Comparison of ENCODE assay signal across 9 cellular contexts in genomic region chr15:81106560-81106959, GRCh38. TPM values are rescaled to one million over a fixed set of nuclear protein-coding genes. Genes with fewer than 3 reads are reported as not detected.
A peak's percentile ranks its signal among the peaks of the same experiment; 100 is the strongest.
DNase-seq lines count a peak whose midpoint lies in the region; ATAC-seq and TF ChIP-seq lines count a peak whose summit lies in the region.
"Had no signal": no experiment of that assay in that cellular context is flagged by ENCODE, and none has a peak within 500 bp of the region (broad histone marks: within the 10 kb centered on the region; RNA-seq: fewer than 3 reads in every experiment).

No MANE protein-coding gene starts in this region.

- no peaks in the 10 kb centered on the region for H3K9me3 ChIP-seq in OCI-LY1 (ENCODE audit: low read length)

- H3K9me3 Mint-ChIP-seq in progenitor cell of endocrine pancreas (ENCODE audit: low read depth): no peaks in the 10 kb centered on the region

- H3K9me2 ChIP-seq in OCI-LY1 (ENCODE audit: low read depth, low read length): no peaks in the 10 kb centered on the region

- no peak overlapping the region for H3K27ac Mint-ChIP-seq in progenitor cell of endocrine pancreas
- H3K27ac Mint-ChIP-seq: activated naive CD8-positive, alpha-beta T cell had no signal

- DNase-seq in Daoy (ENCODE audit: low read depth) (peak; percentile 62), HT-29 (ENCODE audit: low spot score) (peak; percentile 80), globus pallidus (ENCODE audit: low spot score) (peak; percentile 64), progenitor cell of endocrine pancreas (ENCODE audit: low spot score, unreplicated experiment) (no peak)
- DNase-seq in activated gamma-delta T cell treated with anti-CD3 and anti-CD28 coated beads, Interleukin-2, amount 50 U/mL, for 16 hours (ENCODE audit: low read depth): peak; percentile 7

- no peak overlapping the region for H3K4me3 Mint-ChIP-seq in progenitor cell of endocrine pancreas (ENCODE audit: low read depth)
- H3K4me3 Mint-ChIP-seq: activated naive CD8-positive, alpha-beta T cell had no signal

- ATAC-seq in GM21786 (IDR thresholded peaks at IDR 0.05; ENCODE audit: unreplicated experiment) (no peak), HG03135 (IDR thresholded peaks at IDR 0.05; ENCODE audit: unreplicated experiment) (no peak)

- H3K9ac ChIP-seq in OCI-LY1 (ENCODE audit: low read length): no peak overlapping the region

- H2AFZ ChIP-seq in OCI-LY1 (ENCODE audit: low read length): no peak overlapping the region

- H3K27ac ChIP-seq in OCI-LY1 (ENCODE audit: low read depth, low read length, poor library complexity, severe bottlenecking): no peak overlapping the region

- no peaks in the 10 kb centered on the region for H3F3A ChIP-seq in OCI-LY1 (ENCODE audit: insufficient read depth, low read length)

- H3K36me3 Mint-ChIP-seq in progenitor cell of endocrine pancreas (ENCODE audit: insufficient read depth): no peaks in the 10 kb centered on the region
- H3K36me3 Mint-ChIP-seq: activated naive CD8-positive, alpha-beta T cell had no signal

- peaks cover 52% of the 10 kb centered on the region for H3K27me3 Mint-ChIP-seq in progenitor cell of endocrine pancreas
- H3K27me3 Mint-ChIP-seq: activated naive CD8-positive, alpha-beta T cell had no signal

- H3K27me3 ChIP-seq in OCI-LY1 (ENCODE audit: insufficient read depth, low read length): 0 out of 2 replicates have a peak, but pooled peaks cover 3% of the 10 kb centered on the region

- H3K4me3 ChIP-seq in OCI-LY1 (ENCODE audit: low read depth, low read length, poor library complexity, severe bottlenecking): no peak overlapping the region

- H3K4me2 ChIP-seq in OCI-LY1 (ENCODE audit: low read length): no peak overlapping the region

- H3K36me3 ChIP-seq in OCI-LY1 (ENCODE audit: insufficient read depth, low read length): no peaks in the 10 kb centered on the region

- no peaks in the 10 kb centered on the region for H4K20me1 ChIP-seq in OCI-LY1 (ENCODE audit: insufficient read depth, low read length)

- no peaks in the 10 kb centered on the region for H3K4me1 ChIP-seq in OCI-LY1 (ENCODE audit: insufficient read depth, low read length, severe bottlenecking)

- H3K79me2 ChIP-seq in OCI-LY1 (ENCODE audit: insufficient read depth, low read length): no peaks in the 10 kb centered on the region

- TF ChIP-seq CTCF in OCI-LY1 (IDR thresholded peaks at IDR 0.05; ENCODE audit: low read length) (peak; percentile 75), progenitor cell of endocrine pancreas (IDR thresholded peaks at IDR 0.05; ENCODE audit: unreplicated experiment) (peak; percentile 78)

- H3K4me1 Mint-ChIP-seq in progenitor cell of endocrine pancreas (ENCODE audit: low read depth): no peaks in the 10 kb centered on the region

RNA-seq across cellular contexts. Expression of gene CFAP161, which starts 27.5 kb away (rescaled TPM):
- total RNA-seq in Daoy (2014; rRNA removed; shearing (Covaris generic)): 0.69 TPM in 1 of 2 replicates, not detected in the other
- 2.0 TPM in 1 of 2 replicates, not detected in the other for total RNA-seq in HT-29 (2014; rRNA removed; shearing (Covaris generic))
- not detected in 2 replicates for total RNA-seq in progenitor cell of endocrine pancreas
